In genomic region chr4:38179690-38180299, GRCh38 we compare ENCODE assay signal across 8 cellular contexts.
A peak's percentile ranks its signal among the peaks of the same experiment; 100 is the strongest.
DNase-seq lines count a peak whose midpoint lies in the region; ATAC-seq and TF ChIP-seq lines count a peak whose summit lies in the region.

No MANE protein-coding gene starts in this region.

- H3K36me3 Mint-ChIP-seq in activated T-helper 1 cell treated with anti-CD3 and anti-CD28 coated beads, Interleukin-12 subunit alpha, Interleukin-12 subunit beta, Interleukin-2, Interleukin-4 antibody, amounts not matched to agents 30 ng/mL and 10 ng/mL and 1 ng/mL, durations not matched to agents 14 hours and 24 hours and 36 hours (ENCODE audit: low read depth): peaks cover 2% of the 10 kb centered on the region
- peaks cover 8% of the 10 kb centered on the region for H3K36me3 Mint-ChIP-seq in nephron (ENCODE audit: low read depth)

- TF ChIP-seq CTCF in GM06990 (IDR thresholded peaks at IDR 0.05; ENCODE audit: insufficient read depth, low read length, poor library complexity, severe bottlenecking) (peak; percentile 91), fibroblast of mammary gland (conservative IDR thresholded peaks at IDR 0.05; ENCODE audit: control insufficient read depth, insufficient read depth, low read depth, low read length) (peak; percentile 94), nephron (IDR thresholded peaks at IDR 0.05; ENCODE audit: unreplicated experiment in 3 of 3) (peak; percentile 89 to 97 (median 96))

- H3K27me3 ChIP-seq in GM06990 (replicated peaks; ENCODE audit: control insufficient read depth, insufficient read depth, low read length): no peaks in the 10 kb centered on the region; the same call in 1 of the 2 replicates

- H3K36me3 ChIP-seq in GM06990 (ENCODE audit: control insufficient read depth, insufficient read depth, low read length): no peaks in the 10 kb centered on the region

- intact Hi-C loops in activated T-helper 1 cell treated with anti-CD3 and anti-CD28 coated beads, Interleukin-12 subunit alpha, Interleukin-12 subunit beta, Interleukin-2, Interleukin-4 antibody, amounts not matched to agents 30 ng/mL and 10 ng/mL and 1 ng/mL, durations not matched to agents 14 hours and 24 hours and 36 hours (cut with micrococcal nuclease): loop anchor here (1.0 to 5.0 kb wide), 9 partner anchors 47 to 677 kb away; partner anchors contain the start of gene TLR6

- no peak overlapping the region for H3K4me3 Mint-ChIP-seq in activated T-helper 1 cell treated with anti-CD3 and anti-CD28 coated beads, Interleukin-12 subunit alpha, Interleukin-12 subunit beta, Interleukin-2, Interleukin-4 antibody, amounts not matched to agents 30 ng/mL and 10 ng/mL and 1 ng/mL, durations not matched to agents 14 hours and 24 hours and 36 hours
- H3K4me3 Mint-ChIP-seq in nephron: no peak overlapping the region
- no peak overlapping the region for H3K4me3 Mint-ChIP-seq in stimulated activated naive CD8-positive, alpha-beta T cell treated with anti-CD3 and anti-CD28 coated beads, Interleukin-15, amount 100 ng/mL, for 72 hours

- H3K4me3 ChIP-seq in GM06990 (replicated peaks; ENCODE audit: low read depth, low read length): no peak overlapping the region
- H3K4me3 ChIP-seq in fibroblast of mammary gland (ENCODE audit: control insufficient read depth, low read depth, low read length): no peak overlapping the region

- DNase-seq in GM06990 (ENCODE audit: extremely low read depth, insufficient read length): no peak
- DNase-seq in HT-29 (ENCODE audit: low spot score): peak; percentile 95
- DNase-seq in RPMI7951 (ENCODE audit: low read depth): peak; percentile 70
- peak; percentile 59 for DNase-seq in activated T-helper 1 cell treated with anti-CD3 and anti-CD28 coated beads, Interleukin-12 subunit alpha, Interleukin-12 subunit beta, Interleukin-2, Interleukin-4 antibody, amounts not matched to agents 30 ng/mL and 10 ng/mL and 1 ng/mL, durations not matched to agents 14 hours and 24 hours and 36 hours (ENCODE audit: low spot score)
- peak; percentile 78 for DNase-seq in fibroblast of mammary gland (ENCODE audit: low read depth)
- peak; percentile 67 to 70 for DNase-seq in stimulated activated naive CD8-positive, alpha-beta T cell treated with anti-CD3 and anti-CD28 coated beads, Interleukin-15, amount 100 ng/mL, for 72 hours

- peaks cover 55% of the 10 kb centered on the region for H3K4me1 Mint-ChIP-seq in activated T-helper 1 cell treated with anti-CD3 and anti-CD28 coated beads, Interleukin-12 subunit alpha, Interleukin-12 subunit beta, Interleukin-2, Interleukin-4 antibody, amounts not matched to agents 30 ng/mL and 10 ng/mL and 1 ng/mL, durations not matched to agents 14 hours and 24 hours and 36 hours (ENCODE audit: low read depth)
- peaks cover 52% of the 10 kb centered on the region for H3K4me1 Mint-ChIP-seq in nephron
- H3K4me1 Mint-ChIP-seq in stimulated activated naive CD8-positive, alpha-beta T cell treated with anti-CD3 and anti-CD28 coated beads, Interleukin-15, amount 100 ng/mL, for 72 hours: peaks cover 52% of the 10 kb centered on the region

- peak; percentile 63 for ATAC-seq in stimulated activated naive CD8-positive, alpha-beta T cell treated with anti-CD3 and anti-CD28 coated beads, Interleukin-15, amount 100 ng/mL, for 72 hours
- no peak for ATAC-seq in HG02938 (IDR thresholded peaks at IDR 0.05; ENCODE audit: unreplicated experiment)

- peaks cover 11% of the 10 kb centered on the region for H3K27me3 Mint-ChIP-seq in activated T-helper 1 cell treated with anti-CD3 and anti-CD28 coated beads, Interleukin-12 subunit alpha, Interleukin-12 subunit beta, Interleukin-2, Interleukin-4 antibody, amounts not matched to agents 30 ng/mL and 10 ng/mL and 1 ng/mL, durations not matched to agents 14 hours and 24 hours and 36 hours (ENCODE audit: insufficient read depth)
- H3K27me3 Mint-ChIP-seq in nephron (ENCODE audit: low read depth): no peaks in the 10 kb centered on the region
- H3K27me3 Mint-ChIP-seq in stimulated activated naive CD8-positive, alpha-beta T cell treated with anti-CD3 and anti-CD28 coated beads, Interleukin-15, amount 100 ng/mL, for 72 hours: no peaks in the 10 kb centered on the region

- no peaks in the 10 kb centered on the region for H3K9me3 Mint-ChIP-seq in activated T-helper 1 cell treated with anti-CD3 and anti-CD28 coated beads, Interleukin-12 subunit alpha, Interleukin-12 subunit beta, Interleukin-2, Interleukin-4 antibody, amounts not matched to agents 30 ng/mL and 10 ng/mL and 1 ng/mL, durations not matched to agents 14 hours and 24 hours and 36 hours
- H3K9me3 Mint-ChIP-seq in nephron: peaks cover 3% of the 10 kb centered on the region
- H3K9me3 Mint-ChIP-seq in stimulated activated naive CD8-positive, alpha-beta T cell treated with anti-CD3 and anti-CD28 coated beads, Interleukin-15, amount 100 ng/mL, for 72 hours: no peaks in the 10 kb centered on the region

- H3K27ac Mint-ChIP-seq in activated T-helper 1 cell treated with anti-CD3 and anti-CD28 coated beads, Interleukin-12 subunit alpha, Interleukin-12 subunit beta, Interleukin-2, Interleukin-4 antibody, amounts not matched to agents 30 ng/mL and 10 ng/mL and 1 ng/mL, durations not matched to agents 14 hours and 24 hours and 36 hours: no peak overlapping the region
- H3K27ac Mint-ChIP-seq in nephron: peak overlapping the region; percentile 76 to 89 (median 81)
- peak overlapping the region; percentile 5 to 69 for H3K27ac Mint-ChIP-seq in stimulated activated naive CD8-positive, alpha-beta T cell treated with anti-CD3 and anti-CD28 coated beads, Interleukin-15, amount 100 ng/mL, for 72 hours
